15 cellular contexts compared by ENCODE assay signal in genomic region chr16:15506441-15506840, GRCh38.
"Had no signal": no experiment of that assay in that cellular context is flagged by ENCODE, and none has a peak within 500 bp of the region (broad histone marks: within the 10 kb centered on the region; RNA-seq: fewer than 3 reads in every experiment).

No MANE protein-coding gene starts in this region.

- H3K27ac ChIP-seq: neutrophil, ovary, thyroid gland, upper lobe of left lung had no signal

- H3K27me3 ChIP-seq: gastrocnemius medialis, heart right ventricle, ovary, suprapubic skin, thyroid gland, upper lobe of left lung, uterus had no signal

- H3K36me3 Mint-ChIP-seq: naive thymus-derived CD8-positive, alpha-beta T cell had no signal

- H3K9me3 Mint-ChIP-seq: naive thymus-derived CD8-positive, alpha-beta T cell had no signal

- DNase-seq: effector CD8-positive, alpha-beta T cell; gastrocnemius medialis; heart right ventricle; mucosa of descending colon; naive thymus-derived CD8-positive, alpha-beta T cell; ovary; right cardiac atrium; small intestine; stimulated activated CD4-positive, alpha-beta T cell treated with anti-CD3 and anti-CD28 coated beads, Interleukin-12 subunit alpha, Interleukin-12 subunit beta, amount 100 ng/mL, for 4 hours; stimulated activated naive CD8-positive, alpha-beta T cell treated with anti-CD3 and anti-CD28 coated beads, Interleukin-15, Interleukin-2, amounts not matched to agents 100 U/mL and 50 U/mL, for 24 hours; thyroid gland; upper lobe of left lung; uterus had no signal

- H3K36me3 ChIP-seq: gastrocnemius medialis, heart right ventricle, neutrophil, ovary, suprapubic skin, thyroid gland, upper lobe of left lung, uterus had no signal

- H3K4me3 Mint-ChIP-seq: naive thymus-derived CD8-positive, alpha-beta T cell had no signal

- H3K9me3 ChIP-seq: gastrocnemius medialis, heart right ventricle, mucosa of descending colon, neutrophil, ovary, suprapubic skin, thyroid gland, upper lobe of left lung, uterus had no signal

- H3K4me3 ChIP-seq: gastrocnemius medialis, heart right ventricle, mucosa of descending colon, ovary, suprapubic skin, thyroid gland, upper lobe of left lung, uterus had no signal

- ATAC-seq: mucosa of descending colon; naive thymus-derived CD8-positive, alpha-beta T cell; stimulated activated naive CD8-positive, alpha-beta T cell treated with anti-CD3 and anti-CD28 coated beads, Interleukin-15, Interleukin-2, amounts not matched to agents 100 U/mL and 50 U/mL, for 24 hours had no signal
